In the genomic region with DNA sequence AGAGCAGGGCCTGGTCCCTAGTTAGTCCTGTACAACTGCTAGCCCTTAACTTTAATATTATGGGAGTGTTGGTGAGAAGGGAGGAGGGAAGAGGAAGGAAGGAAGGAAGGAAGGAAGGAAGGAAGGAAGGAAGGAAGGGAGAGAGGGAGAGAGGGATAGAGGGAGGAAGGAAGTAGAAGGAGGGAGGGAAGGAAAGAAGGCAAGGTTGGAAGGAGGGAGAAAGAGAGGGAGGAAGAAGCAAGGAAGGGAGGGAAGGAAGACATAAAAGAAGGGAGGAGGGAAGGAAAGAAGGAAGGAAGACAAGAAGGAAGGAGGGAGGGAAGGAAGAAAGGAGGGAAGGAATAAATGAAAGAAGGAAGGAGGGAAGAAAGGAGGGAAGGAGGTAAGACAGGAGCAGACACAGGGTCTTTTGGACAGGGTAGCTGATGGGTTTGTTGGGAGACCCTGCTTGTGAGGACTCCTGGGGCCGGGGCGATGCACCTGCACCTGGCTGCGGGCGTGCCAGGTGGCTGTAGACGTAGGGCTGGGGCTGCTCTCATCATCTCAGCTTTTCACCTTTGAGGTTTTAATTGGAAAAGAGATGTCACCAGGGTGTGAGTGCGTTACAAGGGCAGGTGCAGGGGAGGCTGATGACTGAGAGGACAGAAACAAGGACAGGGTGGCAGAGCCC, we compare ENCODE assay signal across 1 cellular context.
TF ChIP-seq lines count a peak whose summit lies in the region.

No MANE protein-coding gene starts in this region.

TF ChIP-seq in K562, 482 proteins besides CTCF, POLR2A, EP300 and RAD21 (continued from another document):
- no peak for TF ChIP-seq ATF3 (IDR thresholded peaks at IDR 0.05)
- no peak for TF ChIP-seq ATF3 (CRISPR knock-in tag; conservative IDR thresholded peaks at IDR 0.05)
- no peak for TF ChIP-seq RAD51 (IDR thresholded peaks at IDR 0.05; ENCODE audit: borderline replicate concordance, low read depth)
